In genomic region chr7:43942997-43943701, GRCh38 we compare ENCODE assay signal across 15 cellular contexts. TPM values are rescaled to one million over a fixed set of nuclear protein-coding genes. Genes with fewer than 3 reads are reported as not detected.
A peak's percentile ranks its signal among the peaks of the same experiment; 100 is the strongest.
DNase-seq lines count a peak whose midpoint lies in the region; ATAC-seq and TF ChIP-seq lines count a peak whose summit lies in the region.
"Had no signal": no experiment of that assay in that cellular context is flagged by ENCODE, and none has a peak within 500 bp of the region (broad histone marks: within the 10 kb centered on the region; RNA-seq: fewer than 3 reads in every experiment).

No MANE protein-coding gene starts in this region.

- intact Hi-C loops in mucosa of descending colon (cut with DNase I, micrococcal nuclease) = no loop called here

- no peaks in the 10 kb centered on the region for H3K36me3 ChIP-seq in mucosa of descending colon (ENCODE audit: low read depth)

- no peaks in the 10 kb centered on the region for H3K9me3 ChIP-seq in mucosa of descending colon
- H3K9me3 ChIP-seq: adrenal gland; BLaER1 treated with 17β-estradiol and CSF1 and Interleukin-3, amounts not matched to agents 10 nM and 100 nM had no signal

- H3K4me3 ChIP-seq in choroid plexus epithelial cell (ENCODE audit: low read depth, low read length) = no peak overlapping the region
- no peak overlapping the region for H3K4me3 ChIP-seq in mucosa of descending colon
- H3K4me3 ChIP-seq: adrenal gland; BLaER1 treated with 17β-estradiol and CSF1 and Interleukin-3, amounts not matched to agents 10 nM and 100 nM had no signal

- peak; percentile 96 for ATAC-seq in mucosa of descending colon

- TF ChIP-seq CTCF in choroid plexus epithelial cell (conservative IDR thresholded peaks at IDR 0.05; ENCODE audit: low read depth, low read length) = peak; percentile 33
- no peak for TF ChIP-seq CTCF in mucosa of descending colon (IDR thresholded peaks at IDR 0.05)

- H3K4me1 ChIP-seq in mucosa of descending colon (ENCODE audit: low read depth) = peaks cover 7% of the 10 kb centered on the region
- H3K4me1 ChIP-seq: adrenal gland had no signal

- DNase-seq in ELF-1 (ENCODE audit: low read depth, low spot score) = peak; percentile 40
- peak; percentile 56 for DNase-seq in LoVo (ENCODE audit: low spot score)
- DNase-seq in choroid plexus epithelial cell (ENCODE audit: low read depth) = no peak
- DNase-seq in mucosa of descending colon = peak in 2 of 3 donors; percentile 28 to 48
- DNase-seq in NCI-H187 (lab: John Stamatoyannopoulos, UW) = no peak
- DNase-seq in COLO668 (lab: John Stamatoyannopoulos, UW; ENCODE audit: unreplicated experiment) = no peak
- no peak for DNase-seq in nucleus accumbens (lab: John Stamatoyannopoulos, UW)
- no peak for DNase-seq in stimulated activated CD4-positive, alpha-beta T cell treated with anti-CD3 and anti-CD28 coated beads, Interleukin-4, amount 100 ng/mL, for 1 hour
- DNase-seq: activated CD4-positive, CD25-positive, alpha-beta regulatory T cell treated with anti-CD3 and anti-CD28 coated beads, Interleukin-2, amount 50 U/mL, for 72 hours; adrenal gland; foreskin fibroblast; NCI-H187 treated with DMSO at 0.1 percent for 48 hours had no signal

RNA-seq across cellular contexts. Expression of gene UBE2D4, which starts 16.9 kb away (rescaled TPM):
- 10 to 100 TPM; 11.5 to 20.7 (median 11.8) TPM for total RNA-seq in mucosa of descending colon

RNA-seq across cellular contexts. Expression of gene URGCP, which starts 36.8 kb away (rescaled TPM):
- total RNA-seq in mucosa of descending colon = 10 to 100 TPM; 51.0 to 64.8 (median 60.4) TPM

RNA-seq across cellular contexts. Expression of gene SPDYE1, which starts 54.5 kb away (rescaled TPM):
- total RNA-seq in mucosa of descending colon = not detected
- total RNA-seq: dermis microvascular lymphatic vessel endothelial cell, subcutaneous adipose tissue had no signal

Comparison
In these comparisons a context has a peak if more than half of its experiments do, and no peak if none do; other contexts are left out.
1. DNase-seq: peak in ELF-1 (single experiment), LoVo (single experiment) and mucosa of descending colon (2 of 3); none in choroid plexus epithelial cell (single experiment), NCI-H187 (0 of 2), COLO668 (single experiment), nucleus accumbens (0 of 56) and stimulated activated CD4-positive, alpha-beta T cell treated with anti-CD3 and anti-CD28 coated beads, Interleukin-4, amount 100 ng/mL, for 1 hour (single experiment).